In genomic region chr7:156655232-156655628, GRCh38 we compare ENCODE assay signal across 32 cellular contexts.
"Had no signal": no experiment of that assay in that cellular context is flagged by ENCODE, and none has a peak within 500 bp of the region (broad histone marks: within the 10 kb centered on the region; RNA-seq: fewer than 3 reads in every experiment).

No MANE protein-coding gene starts in this region.

- H3K4me1 ChIP-seq: adrenal gland, body of pancreas, breast epithelium had no signal

- ATAC-seq: activated CD8-positive, alpha-beta T cell treated with anti-CD3 and anti-CD28 coated beads for 36 hours; activated naive CD4-positive, alpha-beta T cell treated with anti-CD3 and anti-CD28 coated beads, Interleukin-2, amount 50 U/mL, for 72 hours; activated T-helper 17 cell treated with anti-CD3 and anti-CD28 coated beads, Interleukin-2, amount 50 U/mL, for 72 hours; body of pancreas; T-helper 17 cell had no signal

- DNase-seq: activated B cell treated with CpG ODN at 0.5 μM for 24 hours; activated CD4-positive, alpha-beta memory T cell treated with anti-CD3 and anti-CD28 coated beads for 36 hours; activated CD4-positive, alpha-beta T cell treated with anti-CD3 and anti-CD28 coated beads for 4 hours; activated CD4-positive, alpha-beta T cell treated with anti-CD3 and anti-CD28 coated beads, Interleukin-2, amount 10 ng/mL, durations not matched to agents 24 days and 14 days; activated CD4-positive, alpha-beta T cell treated with anti-CD3 and anti-CD28 coated beads, Interleukin-2, amount 50 U/mL, for 1 hour; activated CD4-positive, alpha-beta T cell treated with anti-CD3 and anti-CD28 coated beads, Interleukin-2, amount 50 U/mL, for 4 hours; activated CD4-positive, CD25-positive, alpha-beta regulatory T cell treated with anti-CD3 and anti-CD28 coated beads, Interleukin-2, amount 50 U/mL, for 72 hours; activated CD8-positive, alpha-beta memory T cell treated with anti-CD3 and anti-CD28 coated beads, Interleukin-2, amount 50 U/mL, for 4 hours; activated CD8-positive, alpha-beta T cell treated with anti-CD3 and anti-CD28 coated beads for 36 hours; activated effector memory CD4-positive, alpha-beta T cell treated with anti-CD3 and anti-CD28 coated beads, Interleukin-2, amount 50 U/mL, for 16 hours; activated gamma-delta T cell treated with Interleukin-2 at 50 U/mL for 16 hours; activated naive CD4-positive, alpha-beta T cell; activated naive CD4-positive, alpha-beta T cell treated with anti-CD3 and anti-CD28 coated beads for 36 hours; activated naive CD4-positive, alpha-beta T cell treated with anti-CD3 and anti-CD28 coated beads, Interleukin-2, amount 50 U/mL, for 16 hours; activated naive CD8-positive, alpha-beta T cell treated with anti-CD3 and anti-CD28 coated beads for 36 hours; activated T-cell treated with anti-CD3 and anti-CD28 coated beads for 4 hours; activated T-cell treated with anti-CD3 and anti-CD28 coated beads, Interleukin-2, amount 50 U/mL, for 1 hour; activated T-cell treated with anti-CD3 and anti-CD28 coated beads, Interleukin-2, amount 50 U/mL, for 48 hours; adrenal gland; amniotic stem cell; aorta; body of pancreas; brain microvascular endothelial cell; central memory CD4-positive, alpha-beta T cell; T-helper 17 cell had no signal

- H3K27ac ChIP-seq: adrenal gland, body of pancreas, brain microvascular endothelial cell, breast epithelium, VCaP had no signal

- FAIRE-seq: astrocyte, colon, TTC549 had no signal

- H3K4me3 ChIP-seq: adrenal gland, body of pancreas, breast epithelium had no signal

- H3K9me3 ChIP-seq: adrenal gland, body of pancreas, breast epithelium had no signal

- H3K36me3 ChIP-seq: adrenal gland, brain microvascular endothelial cell, breast epithelium had no signal

- H3K27me3 ChIP-seq: adrenal gland, body of pancreas, brain microvascular endothelial cell, breast epithelium had no signal
